Comparison of ENCODE assay signal across 8 cellular contexts in the genomic region with DNA sequence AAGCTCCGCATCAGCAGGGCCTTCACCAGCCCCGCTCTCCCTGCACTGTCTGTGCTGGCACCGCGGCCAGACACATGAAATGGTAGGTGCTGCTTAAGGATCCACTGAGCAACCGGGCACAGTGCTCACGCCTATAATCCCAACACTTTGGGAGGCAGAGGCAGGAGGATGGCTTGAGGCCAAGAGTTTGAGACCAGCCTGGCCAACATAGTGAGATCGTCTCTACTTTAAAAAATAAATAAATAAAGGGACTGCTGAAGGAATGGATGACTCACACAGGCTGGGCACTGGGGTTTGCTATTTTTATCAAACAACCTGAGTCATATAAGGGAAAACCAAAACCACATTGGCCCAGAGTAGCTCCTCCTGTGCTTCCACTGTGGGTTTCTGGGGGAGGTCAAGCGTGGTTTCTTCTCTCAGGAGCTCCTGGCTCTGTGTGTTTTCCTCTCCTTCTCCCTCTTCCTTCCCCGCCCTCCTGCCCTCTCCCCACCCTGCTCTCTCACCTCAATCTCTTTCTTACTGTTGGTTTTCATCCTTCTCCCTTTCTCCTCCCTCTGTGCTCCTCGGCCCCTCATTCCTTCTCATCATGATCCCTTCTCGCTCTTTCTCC. TPM values are rescaled to one million over a fixed set of nuclear protein-coding genes. Genes with fewer than 3 reads are reported as not detected.
DNase-seq lines count a peak whose midpoint lies in the region; ATAC-seq and TF ChIP-seq lines count a peak whose summit lies in the region.

No MANE protein-coding gene starts in this region.

- DNase-seq in GM10248 (ENCODE audit: extremely low spot score): peak; percentile 74
- DNase-seq in NCI-H2196 treated with DMSO at 0.1 percent for 48 hours (lab: John Stamatoyannopoulos, UW; ENCODE audit: unreplicated experiment): peak; percentile 12
- peak; percentile 46 to 90 for DNase-seq in ascending aorta (ENCODE audit: low spot score in 2 of 2)
- DNase-seq in left colon: no peak
- peak; percentile 56 to 77 for DNase-seq in uterus
- no peak for DNase-seq in NCI-H510A treated with DMSO at 0.1 percent for 48 hours (lab: John Stamatoyannopoulos, UW)
- no peak for DNase-seq in NCI-H526 (lab: John Stamatoyannopoulos, UW)

- H3K36me3 ChIP-seq in ascending aorta (peaks cover 57 to 68% of the 10 kb centered on the region in 2 donors), uterus (no peaks in the 10 kb centered on the region)

- TF ChIP-seq POLR2A in uterus (IDR thresholded peaks at IDR 0.05): no peak
- no peak for TF ChIP-seq POLR2A in GM18505 (IDR thresholded peaks at IDR 0.05; ENCODE audit: borderline replicate concordance, extremely low read depth, insufficient read depth, insufficient read length)

- TF ChIP-seq CTCF in GM10248 (IDR thresholded peaks at IDR 0.05; ENCODE audit: control extremely low read depth, extremely low read depth, low read depth, missing control alignments) (no peak), ascending aorta (IDR thresholded peaks at IDR 0.05) (no peak), uterus (IDR thresholded peaks at IDR 0.05) (no peak)

- H3K9me3 ChIP-seq in ascending aorta (no peaks in the 10 kb centered on the region), uterus (no peaks in the 10 kb centered on the region)

- H3K4me3 ChIP-seq in ascending aorta (peak overlapping the region in 1 of 2 donors; percentile 50), uterus (no peak overlapping the region)

- peak overlapping the region; percentile 89 to 95 for H3K27ac ChIP-seq in ascending aorta
- H3K27ac ChIP-seq in uterus: peak overlapping the region; percentile 77 to 93

- ATAC-seq in left colon (peak; percentile 36), GM18505 (IDR thresholded peaks at IDR 0.05; ENCODE audit: unreplicated experiment) (no peak)

- POLR2A ChIA-PET in GM10248 (lab: Yijun Ruan, JAX): no interaction called here

- H3K27me3 ChIP-seq in ascending aorta (no peaks in the 10 kb centered on the region), uterus (no peaks in the 10 kb centered on the region)

- CTCF ChIA-PET in GM10248 (lab: Yijun Ruan, JAX): interaction anchor here (1.5 to 2.3 kb wide), 4 partner anchors 18 to 132 kb away, joined by 5 to 7 read pairs (median 6); no protein-coding TSS in a partner anchor

- intact Hi-C loops in ascending aorta (cut with DNase I) (loop anchor here (1.0 to 2.0 kb wide), 2 partner anchors 17 to 21 kb away; partner anchors contain the start of gene VRK3), left colon (cut with DNase I, micrococcal nuclease) (no loop called here), uterus (cut with DNase I; ENCODE audit: low total_unique reads) (no loop called here)

- H3K4me1 ChIP-seq in ascending aorta (peaks cover 22 to 24% of the 10 kb centered on the region in 2 donors), uterus (peaks cover 0 to 12% of the 10 kb centered on the region in 2 donors)

RNA-seq across cellular contexts. Expression of gene VRK3, which starts 21.3 kb away (rescaled TPM):
- total RNA-seq in ascending aorta (27.6 TPM), left colon (10 to 100 TPM; 48.2 to 55.3 TPM), uterus (10 to 100 TPM in 3 of 4 donors, 1 to 10 TPM in 1; 1.5 to 68.8 (median 37.1) TPM)

RNA-seq across cellular contexts. Expression of gene ZNF473, which starts 21.9 kb away (rescaled TPM):
- total RNA-seq in ascending aorta (3.4 TPM), left colon (1 to 10 TPM; 4.9 to 5.9 TPM), uterus (10 to 100 TPM in 3 of 4 donors, 1 to 10 TPM in 1; 7.1 to 28.9 (median 16.8) TPM)

RNA-seq across cellular contexts. Expression of gene SIGLEC11, which starts 42.9 kb away (rescaled TPM):
- total RNA-seq in ascending aorta: 12.7 TPM
- under 1 TPM; 0.40 to 0.75 TPM for total RNA-seq in left colon
- 1 to 10 TPM in 2 of 4 donors, not detected in 2; 1.2 to 3.9 TPM for total RNA-seq in uterus

Comparison
In these comparisons a context has a peak if more than half of its experiments do, and no peak if none do; other contexts are left out.
1. DNase-seq: peak in GM10248 (single experiment), NCI-H2196 treated with DMSO at 0.1 percent for 48 hours (single experiment), ascending aorta (2 of 2) and uterus (2 of 2); none in left colon (0 of 2), NCI-H510A treated with DMSO at 0.1 percent for 48 hours (single experiment) and NCI-H526 (0 of 2).